Comparison of ENCODE assay signal across 8 cellular contexts in the genomic region with DNA sequence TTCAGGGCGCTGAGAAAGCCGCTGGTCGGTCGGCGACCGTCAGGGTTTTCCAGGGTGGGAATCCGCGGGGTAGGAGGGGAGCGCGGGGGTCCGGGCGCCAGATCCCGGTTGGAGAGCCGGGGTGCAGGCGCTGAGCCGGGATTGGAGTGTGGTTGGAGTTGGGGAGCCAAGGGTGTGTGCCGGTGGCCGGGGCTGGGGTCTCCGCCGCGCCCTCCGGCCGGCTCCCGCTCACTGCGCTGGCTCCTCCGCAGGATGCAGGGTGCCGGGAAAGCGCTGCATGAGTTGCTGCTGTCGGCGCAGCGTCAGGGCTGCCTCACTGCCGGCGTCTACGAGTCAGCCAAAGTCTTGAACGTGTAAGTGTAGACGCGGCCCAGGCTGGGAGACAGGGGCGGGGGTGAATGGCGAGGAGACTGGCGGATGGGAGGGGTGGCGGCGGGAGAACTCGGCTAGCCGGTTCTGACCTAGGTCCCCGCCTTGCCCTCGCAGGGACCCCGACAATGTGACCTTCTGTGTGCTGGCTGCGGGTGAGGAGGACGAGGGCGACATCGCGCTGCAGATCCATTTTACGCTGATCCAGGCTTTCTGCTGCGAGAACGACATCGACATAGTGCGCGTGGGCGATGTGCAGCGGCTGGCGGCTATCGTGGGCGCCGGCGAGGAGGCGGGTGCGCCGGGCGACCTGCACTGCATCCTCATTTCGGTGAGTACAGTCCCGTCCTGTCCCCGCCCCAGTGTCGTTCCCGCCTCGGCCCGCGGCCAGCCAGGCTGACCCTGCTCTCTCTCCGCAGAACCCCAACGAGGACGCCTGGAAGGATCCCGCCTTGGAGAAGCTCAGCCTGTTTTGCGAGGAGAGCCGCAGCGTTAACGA. TPM values are rescaled to one million over a fixed set of nuclear protein-coding genes. Genes with fewer than 3 reads are reported as not detected.
A peak's percentile ranks its signal among the peaks of the same experiment; 100 is the strongest.
DNase-seq lines count a peak whose midpoint lies in the region; ATAC-seq and TF ChIP-seq lines count a peak whose summit lies in the region.

No MANE protein-coding gene starts in this region.

- DNase-seq in Daoy (ENCODE audit: low read depth) (peak; percentile 80), HuH-7.5 (ENCODE audit: low spot score) (peak; percentile 46), dermis blood vessel endothelial cell (peak; percentile 49), DMS114 treated with DMSO at 0.1 percent for 48 hours (lab: John Stamatoyannopoulos, UW; ENCODE audit: unreplicated experiment) (no peak)
- DNase-seq in activated CD4-positive, alpha-beta T cell treated with anti-CD3 and anti-CD28 coated beads, Interleukin-2, amount 50 U/mL, for 4 hours: peak; percentile 56 to 68
- DNase-seq in stimulated activated CD4-positive, alpha-beta T cell treated with anti-CD3 and anti-CD28 coated beads, Interleukin-2, amount 100 ng/mL, for 24 hours: peak; percentile 70 to 71

- no peak for TF ChIP-seq RAD21 in liver (IDR thresholded peaks at IDR 0.05)

- WGBS in liver: under 1% methylated on average over 85 of the region's 85 CpGs

- no peaks in the 10 kb centered on the region for H3K36me3 ChIP-seq in liver (ENCODE audit: control insufficient read depth in 4 of 4, insufficient read depth in 3 of 4, low read depth in 1 of 4, low read length in 3 of 4)

- H3K27me3 ChIP-seq in liver (ENCODE audit: control insufficient read depth in 4 of 4, insufficient read depth in 4 of 4, low read length in 3 of 4): no peaks in the 10 kb centered on the region

- no peak for ATAC-seq in HG03520 (IDR thresholded peaks at IDR 0.05; ENCODE audit: unreplicated experiment)

- no peak for TF ChIP-seq CTCF in liver (IDR thresholded peaks at IDR 0.05; ENCODE audit: low read depth, low read length, missing input control)

- peak overlapping the region; percentile 79 to 95 (median 87) for H3K4me3 ChIP-seq in liver (ENCODE audit: low read depth in 1 of 3, low read length in 3 of 3)

- no peaks in the 10 kb centered on the region for H3K9me3 ChIP-seq in liver (ENCODE audit: control insufficient read depth in 4 of 4, low read length in 3 of 4)

- H3K27ac ChIP-seq in liver (ENCODE audit: low read depth in 1 of 2, low read length in 2 of 2): peak overlapping the region; percentile 82 to 88

- peak overlapping the region; percentile 79 to 80 for H3K9ac ChIP-seq in liver (ENCODE audit: low read depth in 1 of 2, low read length in 2 of 2)

- H3K4me1 ChIP-seq in liver (ENCODE audit: control insufficient read depth in 4 of 4, insufficient read depth in 4 of 4, low read length in 3 of 4): peaks cover 0 to 34% (median 18%) of the 10 kb centered on the region in 4 donors

TF ChIP-seq in liver, 16 proteins besides CTCF, POLR2A, EP300 and RAD21:
- no peak for TF ChIP-seq HNF4A (conservative IDR thresholded peaks at IDR 0.05)
- TF ChIP-seq TAF1 (conservative IDR thresholded peaks at IDR 0.05): peak; percentile 41
- TF ChIP-seq GABPA (IDR thresholded peaks at IDR 0.05 in 1 of 2, conservative IDR thresholded peaks at IDR 0.05 in 1 of 2): no peak
- no peak for TF ChIP-seq RXRA (IDR thresholded peaks at IDR 0.05)
- TF ChIP-seq, protein P1, sequence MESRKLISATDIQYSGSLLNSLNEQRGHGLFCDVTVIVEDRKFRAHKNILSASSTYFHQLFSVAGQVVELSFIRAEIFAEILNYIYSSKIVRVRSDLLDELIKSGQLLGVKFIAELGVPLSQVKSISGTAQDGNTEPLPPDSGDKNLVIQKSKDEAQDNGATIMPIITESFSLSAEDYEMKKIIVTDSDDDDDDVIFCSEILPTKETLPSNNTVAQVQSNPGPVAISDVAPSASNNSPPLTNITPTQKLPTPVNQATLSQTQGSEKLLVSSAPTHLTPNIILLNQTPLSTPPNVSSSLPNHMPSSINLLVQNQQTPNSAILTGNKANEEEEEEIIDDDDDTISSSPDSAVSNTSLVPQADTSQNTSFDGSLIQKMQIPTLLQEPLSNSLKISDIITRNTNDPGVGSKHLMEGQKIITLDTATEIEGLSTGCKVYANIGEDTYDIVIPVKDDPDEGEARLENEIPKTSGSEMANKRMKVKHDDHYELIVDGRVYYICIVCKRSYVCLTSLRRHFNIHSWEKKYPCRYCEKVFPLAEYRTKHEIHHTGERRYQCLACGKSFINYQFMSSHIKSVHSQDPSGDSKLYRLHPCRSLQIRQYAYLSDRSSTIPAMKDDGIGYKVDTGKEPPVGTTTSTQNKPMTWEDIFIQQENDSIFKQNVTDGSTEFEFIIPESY (IDR thresholded peaks at IDR 0.05): no peak
- no peak for TF ChIP-seq MAX (IDR thresholded peaks at IDR 0.05)
- TF ChIP-seq SP1 (IDR thresholded peaks at IDR 0.05): no peak
- peak in 1 of 2 donors; percentile 35 for TF ChIP-seq EGR1 (IDR thresholded peaks at IDR 0.05; ENCODE audit: low read depth in 2 of 2)
- TF ChIP-seq JUND (IDR thresholded peaks at IDR 0.05): peak in 1 of 2 donors; percentile 4
- TF ChIP-seq, protein P2, sequence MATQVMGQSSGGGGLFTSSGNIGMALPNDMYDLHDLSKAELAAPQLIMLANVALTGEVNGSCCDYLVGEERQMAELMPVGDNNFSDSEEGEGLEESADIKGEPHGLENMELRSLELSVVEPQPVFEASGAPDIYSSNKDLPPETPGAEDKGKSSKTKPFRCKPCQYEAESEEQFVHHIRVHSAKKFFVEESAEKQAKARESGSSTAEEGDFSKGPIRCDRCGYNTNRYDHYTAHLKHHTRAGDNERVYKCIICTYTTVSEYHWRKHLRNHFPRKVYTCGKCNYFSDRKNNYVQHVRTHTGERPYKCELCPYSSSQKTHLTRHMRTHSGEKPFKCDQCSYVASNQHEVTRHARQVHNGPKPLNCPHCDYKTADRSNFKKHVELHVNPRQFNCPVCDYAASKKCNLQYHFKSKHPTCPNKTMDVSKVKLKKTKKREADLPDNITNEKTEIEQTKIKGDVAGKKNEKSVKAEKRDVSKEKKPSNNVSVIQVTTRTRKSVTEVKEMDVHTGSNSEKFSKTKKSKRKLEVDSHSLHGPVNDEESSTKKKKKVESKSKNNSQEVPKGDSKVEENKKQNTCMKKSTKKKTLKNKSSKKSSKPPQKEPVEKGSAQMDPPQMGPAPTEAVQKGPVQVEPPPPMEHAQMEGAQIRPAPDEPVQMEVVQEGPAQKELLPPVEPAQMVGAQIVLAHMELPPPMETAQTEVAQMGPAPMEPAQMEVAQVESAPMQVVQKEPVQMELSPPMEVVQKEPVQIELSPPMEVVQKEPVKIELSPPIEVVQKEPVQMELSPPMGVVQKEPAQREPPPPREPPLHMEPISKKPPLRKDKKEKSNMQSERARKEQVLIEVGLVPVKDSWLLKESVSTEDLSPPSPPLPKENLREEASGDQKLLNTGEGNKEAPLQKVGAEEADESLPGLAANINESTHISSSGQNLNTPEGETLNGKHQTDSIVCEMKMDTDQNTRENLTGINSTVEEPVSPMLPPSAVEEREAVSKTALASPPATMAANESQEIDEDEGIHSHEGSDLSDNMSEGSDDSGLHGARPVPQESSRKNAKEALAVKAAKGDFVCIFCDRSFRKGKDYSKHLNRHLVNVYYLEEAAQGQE (IDR thresholded peaks at IDR 0.05): no peak
- no peak for TF ChIP-seq ATF3 (IDR thresholded peaks at IDR 0.05)
- TF ChIP-seq FOXA2 (IDR thresholded peaks at IDR 0.05): no peak
TF ChIP-seq in liver: peak in this region for 3.

RNA-seq across cellular contexts. Expression of gene GADD45G, which starts 0.6 kb away (rescaled TPM):
- 9.3 and 22.6 TPM in 2 replicates for total RNA-seq in Daoy (2014; rRNA removed; shearing (Covaris generic))
- total RNA-seq in dermis blood vessel endothelial cell: not detected in 2 replicates
- total RNA-seq in liver: 10 to 100 TPM in 1 of 2 donors, 1 to 10 TPM in 1; 5.5 to 20.7 TPM
- 100 to 1,000 TPM in 1 of 2 donors, 10 to 100 TPM in 1; 66.0 to 106 TPM for polyA plus RNA-seq in liver
